ENCODE assay signal across 1 cellular context in genomic region chr3:195154793-195155535, GRCh38.
A peak's percentile ranks its signal among the peaks of the same experiment; 100 is the strongest.
TF ChIP-seq lines count a peak whose summit lies in the region.

No MANE protein-coding gene starts in this region.

TF ChIP-seq in HepG2, 621 proteins besides CTCF, POLR2A, EP300 and RAD21 (continued from another document and continues in another):
- no peak for TF ChIP-seq CSRNP2 (CRISPR knock-in tag; conservative IDR thresholded peaks at IDR 0.05; ENCODE audit: low read depth)
- peak; percentile 88 for TF ChIP-seq ISL2 (CRISPR knock-in tag; IDR thresholded peaks at IDR 0.05)
- peak; percentile 71 for TF ChIP-seq SAP130 (CRISPR knock-in tag; IDR thresholded peaks at IDR 0.05; ENCODE audit: low read depth)
- peak; percentile 84 for TF ChIP-seq ZFP91 (CRISPR knock-in tag; IDR thresholded peaks at IDR 0.05; ENCODE audit: borderline replicate concordance)
- no peak for TF ChIP-seq TSC22D2 (CRISPR knock-in tag; IDR thresholded peaks at IDR 0.05; ENCODE audit: borderline replicate concordance)
- peak; percentile 91 for TF ChIP-seq FOXP4 (CRISPR knock-in tag; IDR thresholded peaks at IDR 0.05)
- no peak for TF ChIP-seq ZNF772 (CRISPR knock-in tag; IDR thresholded peaks at IDR 0.05)
- no peak for TF ChIP-seq ZNF232 (CRISPR knock-in tag; IDR thresholded peaks at IDR 0.05; ENCODE audit: borderline replicate concordance)
- no peak for TF ChIP-seq NONO (IDR thresholded peaks at IDR 0.05)
- no peak for TF ChIP-seq NONO (CRISPR knock-in tag; conservative IDR thresholded peaks at IDR 0.05)
- TF ChIP-seq ZNF7 (CRISPR knock-in tag; IDR thresholded peaks at IDR 0.05): no peak
- 0 out of 2 replicates have a peak, but pooled peaks have one; percentile 34 for TF ChIP-seq GMEB1 (CRISPR knock-in tag; IDR thresholded peaks at IDR 0.05; ENCODE audit: borderline replicate concordance)
- TF ChIP-seq BCLAF1 (IDR thresholded peaks at IDR 0.05): no peak
- no peak for TF ChIP-seq MXD1 (CRISPR knock-in tag; IDR thresholded peaks at IDR 0.05)
- no peak for TF ChIP-seq MAF1 (CRISPR knock-in tag; IDR thresholded peaks at IDR 0.05; ENCODE audit: borderline replicate concordance)
- peak; percentile 34; the same call in 1 of the 2 replicates for TF ChIP-seq PHF8 (CRISPR knock-in tag; IDR thresholded peaks at IDR 0.05)
- TF ChIP-seq ZNF484 (CRISPR knock-in tag; IDR thresholded peaks at IDR 0.05; ENCODE audit: borderline replicate concordance, low read depth): no peak
- no peak for TF ChIP-seq THAP8 (CRISPR knock-in tag; IDR thresholded peaks at IDR 0.05; ENCODE audit: borderline replicate concordance)
- peak; percentile 93 for TF ChIP-seq RARA (CRISPR knock-in tag; IDR thresholded peaks at IDR 0.05)
- no peak for TF ChIP-seq ZNF552 (CRISPR knock-in tag; IDR thresholded peaks at IDR 0.05; ENCODE audit: borderline replicate concordance)
- TF ChIP-seq MTA1 (CRISPR knock-in tag; IDR thresholded peaks at IDR 0.05; ENCODE audit: borderline replicate concordance): peak; percentile 86; the same call in 1 of the 2 replicates
- 0 out of 2 replicates have a peak, but pooled peaks have one; percentile 50 for TF ChIP-seq MYPOP (CRISPR knock-in tag; IDR thresholded peaks at IDR 0.05)
- no peak; the same call in 1 of the 2 replicates for TF ChIP-seq TAF1 (CRISPR knock-in tag; IDR thresholded peaks at IDR 0.05)
- 0 out of 2 replicates have a peak, but pooled peaks have one; percentile 8 for TF ChIP-seq ZNF652 (CRISPR knock-in tag; IDR thresholded peaks at IDR 0.05; ENCODE audit: borderline replicate concordance, low read depth)
- no peak; the same call in 1 of the 2 replicates for TF ChIP-seq ZNF629 (CRISPR knock-in tag; conservative IDR thresholded peaks at IDR 0.05)
- TF ChIP-seq ZIK1 (CRISPR knock-in tag; IDR thresholded peaks at IDR 0.05; ENCODE audit: borderline replicate concordance, low read depth): no peak
- 0 out of 2 replicates have a peak, but pooled peaks have one; percentile 59 for TF ChIP-seq FLYWCH1 (CRISPR knock-in tag; IDR thresholded peaks at IDR 0.05)
- peak; percentile 85; the same call in 1 of the 2 replicates for TF ChIP-seq ZFX (CRISPR knock-in tag; IDR thresholded peaks at IDR 0.05; ENCODE audit: low read depth)
- TF ChIP-seq RBFOX2 (IDR thresholded peaks at IDR 0.05; ENCODE audit: low read depth, low read length): 0 out of 2 replicates have a peak, but pooled peaks have one; percentile 34
- TF ChIP-seq ZBTB46 (CRISPR knock-in tag; IDR thresholded peaks at IDR 0.05; ENCODE audit: borderline replicate concordance): no peak
- no peak for TF ChIP-seq SMARCC2 (IDR thresholded peaks at IDR 0.05)
- TF ChIP-seq CCAR2 (optimal IDR thresholded peaks at IDR 0.05; ENCODE audit: low read depth, low read length): no peak
- TF ChIP-seq SOX13 (IDR thresholded peaks at IDR 0.05): peak; percentile 41; the same call in 1 of the 2 replicates
- no peak; a peak in 2 of 4 replicates for TF ChIP-seq SOX13 (CRISPR knock-in tag; conservative IDR thresholded peaks at IDR 0.05 in 1 of 2, IDR thresholded peaks at IDR 0.05 in 1 of 2)
- peak; percentile 76 for TF ChIP-seq HOXA3 (CRISPR knock-in tag; IDR thresholded peaks at IDR 0.05)
- TF ChIP-seq SP2 (CRISPR knock-in tag; IDR thresholded peaks at IDR 0.05): no peak
- TF ChIP-seq KDM2A (CRISPR knock-in tag; IDR thresholded peaks at IDR 0.05; ENCODE audit: borderline replicate concordance, low read depth): peak; percentile 66; the same call in 1 of the 2 replicates
- no peak for TF ChIP-seq ARHGAP35 (CRISPR knock-in tag; IDR thresholded peaks at IDR 0.05; ENCODE audit: borderline replicate concordance)
- TF ChIP-seq PHF21A (CRISPR knock-in tag; IDR thresholded peaks at IDR 0.05): peak; percentile 81
- 0 out of 2 replicates have a peak, but pooled peaks have one; percentile 63 for TF ChIP-seq SALL2 (CRISPR knock-in tag; IDR thresholded peaks at IDR 0.05)
- TF ChIP-seq TEF (CRISPR knock-in tag; IDR thresholded peaks at IDR 0.05): peak; percentile 91
- no peak for TF ChIP-seq ZZZ3 (CRISPR knock-in tag; IDR thresholded peaks at IDR 0.05; ENCODE audit: borderline replicate concordance)
- TF ChIP-seq RFXANK (CRISPR knock-in tag; IDR thresholded peaks at IDR 0.05): 0 out of 2 replicates have a peak, but pooled peaks have one; percentile 15
- TF ChIP-seq BHLHE40 (IDR thresholded peaks at IDR 0.05; ENCODE audit: low read length): peak; percentile 78
- no peak for TF ChIP-seq ZBTB34 (CRISPR knock-in tag; IDR thresholded peaks at IDR 0.05)
- TF ChIP-seq ZNF292 (CRISPR knock-in tag; IDR thresholded peaks at IDR 0.05; ENCODE audit: borderline replicate concordance, low read depth): peak; percentile 76; the same call in 1 of the 2 replicates
- TF ChIP-seq KAT7 (CRISPR knock-in tag; IDR thresholded peaks at IDR 0.05; ENCODE audit: borderline replicate concordance): 0 out of 2 replicates have a peak, but pooled peaks have one; percentile 34
- TF ChIP-seq DPF2 (CRISPR knock-in tag; IDR thresholded peaks at IDR 0.05; ENCODE audit: borderline replicate concordance, low read depth): peak; percentile 63; the same call in 1 of the 2 replicates
- TF ChIP-seq ZNF816 (CRISPR knock-in tag; IDR thresholded peaks at IDR 0.05; ENCODE audit: borderline replicate concordance): no peak
- TF ChIP-seq MXD4 (CRISPR knock-in tag; IDR thresholded peaks at IDR 0.05): no peak; the same call in 1 of the 2 replicates
- peak; percentile 40; the same call in 1 of the 2 replicates for TF ChIP-seq ZNF451 (CRISPR knock-in tag; IDR thresholded peaks at IDR 0.05)
- TF ChIP-seq ZNF382 (CRISPR knock-in tag; IDR thresholded peaks at IDR 0.05; ENCODE audit: borderline replicate concordance): no peak
